Comparison of ENCODE assay signal across 35 cellular contexts in the genomic region with DNA sequence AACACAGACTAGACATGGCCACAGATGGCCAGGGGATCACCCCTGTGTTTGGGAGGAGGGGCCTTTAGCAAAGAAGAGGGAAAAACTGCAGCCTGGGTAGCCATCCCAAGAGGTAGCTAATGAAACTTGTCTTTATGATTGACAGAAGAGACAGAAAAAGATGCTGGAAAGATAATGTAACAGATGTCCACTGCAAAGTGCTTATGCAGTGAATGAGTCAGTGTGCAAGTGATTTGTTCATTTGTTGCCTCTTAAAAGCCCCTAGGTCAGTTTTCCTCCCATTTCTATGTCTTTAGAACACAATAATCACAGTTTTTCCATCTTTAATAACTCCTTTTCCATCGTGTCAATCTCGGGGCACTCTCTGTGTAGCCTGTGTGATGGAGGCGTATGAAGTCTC. TPM values are rescaled to one million over a fixed set of nuclear protein-coding genes. Genes with fewer than 3 reads are reported as not detected.
"Had no signal": no experiment of that assay in that cellular context is flagged by ENCODE, and none has a peak within 500 bp of the region (broad histone marks: within the 10 kb centered on the region; RNA-seq: fewer than 3 reads in every experiment).

No MANE protein-coding gene starts in this region.

- H3K9me3 ChIP-seq: adrenal gland, body of pancreas, breast epithelium had no signal

- H3K4me3 ChIP-seq: adrenal gland, body of pancreas, breast epithelium had no signal

- H3K4me3 Mint-ChIP-seq: activated B cell treated with CpG ODN at 0.5 μM for 24 hours; activated CD4-positive, alpha-beta memory T cell treated with anti-CD3 and anti-CD28 coated beads for 36 hours; activated CD4-positive, alpha-beta T cell treated with anti-CD3 and anti-CD28 coated beads, Interleukin-2, amount 10 ng/mL, durations not matched to agents 24 days and 14 days; activated CD8-positive, alpha-beta T cell treated with anti-CD3 and anti-CD28 coated beads for 36 hours; activated naive CD4-positive, alpha-beta T cell treated with anti-CD3 and anti-CD28 coated beads for 36 hours; activated naive CD8-positive, alpha-beta T cell treated with anti-CD3 and anti-CD28 coated beads for 36 hours; activated T-cell treated with anti-CD3 and anti-CD28 coated beads, Interleukin-2, amount 50 U/mL, for 4 hours; activated T-cell treated with anti-CD3 and anti-CD28 coated beads, Interleukin-2, amount 50 U/mL, for 72 hours; activated T-helper 1 cell treated with anti-CD3 and anti-CD28 coated beads, Interleukin-12 subunit alpha, Interleukin-12 subunit beta, Interleukin-2, Interleukin-4 antibody, amounts not matched to agents 30 ng/mL and 10 ng/mL and 1 ng/mL, durations not matched to agents 14 hours and 24 hours and 36 hours; activated T-helper 17 cell treated with anti-CD3 and anti-CD28 coated beads, Interleukin-2, amount 50 U/mL, for 72 hours; T-helper 1 cell treated with Interleukin-12 subunit alpha and Interleukin-12 subunit beta and Interleukin-4 antibody, amounts not matched to agents 30 μg/mL and 1 μg/mL, for 36 hours; T-helper 2 cell treated with Interferon-gamma antibody and Interleukin-4, amounts not matched to agents 5 μg/mL and 100 μg/mL, for 36 hours had no signal

- H3K27ac Mint-ChIP-seq: activated B cell treated with CpG ODN at 0.5 μM for 24 hours; activated CD4-positive, alpha-beta memory T cell treated with anti-CD3 and anti-CD28 coated beads for 36 hours; activated CD4-positive, alpha-beta T cell treated with anti-CD3 and anti-CD28 coated beads, Interleukin-2, amount 10 ng/mL, durations not matched to agents 24 days and 14 days; activated CD8-positive, alpha-beta T cell treated with anti-CD3 and anti-CD28 coated beads for 36 hours; activated naive CD4-positive, alpha-beta T cell treated with anti-CD3 and anti-CD28 coated beads for 36 hours; activated naive CD4-positive, alpha-beta T cell treated with anti-CD3 and anti-CD28 coated beads, Interleukin-2, amount 50 U/mL, for 72 hours; activated naive CD8-positive, alpha-beta T cell treated with anti-CD3 and anti-CD28 coated beads for 36 hours; activated T-cell treated with anti-CD3 and anti-CD28 coated beads, Interleukin-2, amount 50 U/mL, for 72 hours; activated T-helper 1 cell treated with anti-CD3 and anti-CD28 coated beads, Interleukin-12 subunit alpha, Interleukin-12 subunit beta, Interleukin-2, Interleukin-4 antibody, amounts not matched to agents 30 ng/mL and 10 ng/mL and 1 ng/mL, durations not matched to agents 14 hours and 24 hours and 36 hours; activated T-helper 17 cell treated with anti-CD3 and anti-CD28 coated beads, Interleukin-2, amount 50 U/mL, for 72 hours; T-helper 1 cell treated with Interleukin-12 subunit alpha and Interleukin-12 subunit beta and Interleukin-4 antibody, amounts not matched to agents 30 μg/mL and 1 μg/mL, for 36 hours; T-helper 2 cell treated with Interferon-gamma antibody and Interleukin-4, amounts not matched to agents 5 μg/mL and 100 μg/mL, for 36 hours had no signal

- H3K27me3 ChIP-seq: adrenal gland, body of pancreas, brain microvascular endothelial cell, breast epithelium had no signal

- H3K4me1 ChIP-seq: adrenal gland, body of pancreas, breast epithelium had no signal

- H3K36me3 Mint-ChIP-seq: activated CD4-positive, alpha-beta memory T cell treated with anti-CD3 and anti-CD28 coated beads for 36 hours; activated naive CD4-positive, alpha-beta T cell treated with anti-CD3 and anti-CD28 coated beads, Interleukin-2, amount 50 U/mL, for 72 hours; activated naive CD8-positive, alpha-beta T cell treated with anti-CD3 and anti-CD28 coated beads for 36 hours had no signal

- H3K27ac ChIP-seq: adrenal gland, body of pancreas, brain microvascular endothelial cell, breast epithelium, VCaP had no signal

- H3K36me3 ChIP-seq: adrenal gland, brain microvascular endothelial cell, breast epithelium had no signal

- H3K4me1 Mint-ChIP-seq: activated B cell treated with CpG ODN at 0.5 μM for 24 hours; activated CD4-positive, alpha-beta T cell treated with anti-CD3 and anti-CD28 coated beads, Interleukin-2, amount 10 ng/mL, durations not matched to agents 24 days and 14 days; activated naive CD8-positive, alpha-beta T cell treated with anti-CD3 and anti-CD28 coated beads for 36 hours; activated T-helper 17 cell treated with anti-CD3 and anti-CD28 coated beads, Interleukin-2, amount 50 U/mL, for 72 hours had no signal

- DNase-seq: activated B cell treated with CpG ODN at 0.5 μM for 24 hours; activated CD4-positive, alpha-beta memory T cell treated with anti-CD3 and anti-CD28 coated beads for 36 hours; activated CD4-positive, alpha-beta T cell treated with anti-CD3 and anti-CD28 coated beads for 4 hours; activated CD4-positive, alpha-beta T cell treated with anti-CD3 and anti-CD28 coated beads, Interleukin-2, amount 10 ng/mL, durations not matched to agents 24 days and 14 days; activated CD4-positive, alpha-beta T cell treated with anti-CD3 and anti-CD28 coated beads, Interleukin-2, amount 50 U/mL, for 1 hour; activated CD4-positive, alpha-beta T cell treated with anti-CD3 and anti-CD28 coated beads, Interleukin-2, amount 50 U/mL, for 4 hours; activated CD4-positive, CD25-positive, alpha-beta regulatory T cell treated with anti-CD3 and anti-CD28 coated beads, Interleukin-2, amount 50 U/mL, for 72 hours; activated CD8-positive, alpha-beta memory T cell treated with anti-CD3 and anti-CD28 coated beads, Interleukin-2, amount 50 U/mL, for 4 hours; activated CD8-positive, alpha-beta T cell treated with anti-CD3 and anti-CD28 coated beads for 36 hours; activated effector memory CD4-positive, alpha-beta T cell treated with anti-CD3 and anti-CD28 coated beads, Interleukin-2, amount 50 U/mL, for 16 hours; activated gamma-delta T cell treated with Interleukin-2 at 50 U/mL for 16 hours; activated naive CD4-positive, alpha-beta T cell; activated naive CD4-positive, alpha-beta T cell treated with anti-CD3 and anti-CD28 coated beads for 36 hours; activated naive CD4-positive, alpha-beta T cell treated with anti-CD3 and anti-CD28 coated beads, Interleukin-2, amount 50 U/mL, for 16 hours; activated naive CD8-positive, alpha-beta T cell treated with anti-CD3 and anti-CD28 coated beads for 36 hours; activated T-cell treated with anti-CD3 and anti-CD28 coated beads for 4 hours; activated T-cell treated with anti-CD3 and anti-CD28 coated beads, Interleukin-2, amount 50 U/mL, for 1 hour; activated T-cell treated with anti-CD3 and anti-CD28 coated beads, Interleukin-2, amount 50 U/mL, for 4 hours; activated T-cell treated with anti-CD3 and anti-CD28 coated beads, Interleukin-2, amount 50 U/mL, for 72 hours; adrenal gland; amniotic stem cell; aorta; body of pancreas; brain microvascular endothelial cell; central memory CD4-positive, alpha-beta T cell; T-helper 2 cell; T-helper 9 cell had no signal

- H3K9me3 Mint-ChIP-seq: activated B cell treated with CpG ODN at 0.5 μM for 24 hours; activated CD4-positive, alpha-beta memory T cell treated with anti-CD3 and anti-CD28 coated beads for 36 hours; activated CD4-positive, alpha-beta T cell treated with anti-CD3 and anti-CD28 coated beads, Interleukin-2, amount 10 ng/mL, durations not matched to agents 24 days and 14 days; activated CD8-positive, alpha-beta T cell treated with anti-CD3 and anti-CD28 coated beads for 36 hours; activated naive CD4-positive, alpha-beta T cell treated with anti-CD3 and anti-CD28 coated beads for 36 hours; activated naive CD4-positive, alpha-beta T cell treated with anti-CD3 and anti-CD28 coated beads, Interleukin-2, amount 50 U/mL, for 72 hours; activated naive CD8-positive, alpha-beta T cell treated with anti-CD3 and anti-CD28 coated beads for 36 hours; activated T-cell treated with anti-CD3 and anti-CD28 coated beads, Interleukin-2, amount 50 U/mL, for 4 hours; activated T-cell treated with anti-CD3 and anti-CD28 coated beads, Interleukin-2, amount 50 U/mL, for 72 hours; activated T-helper 1 cell treated with anti-CD3 and anti-CD28 coated beads, Interleukin-12 subunit alpha, Interleukin-12 subunit beta, Interleukin-2, Interleukin-4 antibody, amounts not matched to agents 30 ng/mL and 10 ng/mL and 1 ng/mL, durations not matched to agents 14 hours and 24 hours and 36 hours; activated T-helper 17 cell treated with anti-CD3 and anti-CD28 coated beads, Interleukin-2, amount 50 U/mL, for 72 hours; T-helper 1 cell treated with Interleukin-12 subunit alpha and Interleukin-12 subunit beta and Interleukin-4 antibody, amounts not matched to agents 30 μg/mL and 1 μg/mL, for 36 hours; T-helper 2 cell treated with Interferon-gamma antibody and Interleukin-4, amounts not matched to agents 5 μg/mL and 100 μg/mL, for 36 hours had no signal

RNA-seq across cellular contexts. Expression of gene INSC, which starts 57.2 kb away (rescaled TPM):
- total RNA-seq: activated B cell treated with CpG ODN at 0.5 μM for 24 hours; activated CD4-positive, alpha-beta T cell treated with anti-CD3 and anti-CD28 coated beads, Interleukin-2, amount 10 ng/mL, durations not matched to agents 24 days and 14 days; activated T-cell treated with anti-CD3 and anti-CD28 coated beads, Interleukin-2, amount 50 U/mL, for 4 hours; activated T-helper 1 cell treated with anti-CD3 and anti-CD28 coated beads, Interleukin-12 subunit alpha, Interleukin-12 subunit beta, Interleukin-2, Interleukin-4 antibody, amounts not matched to agents 30 ng/mL and 10 ng/mL and 1 ng/mL, durations not matched to agents 14 hours and 24 hours and 36 hours; astrocyte had no signal
